ENCODE assay signal across 13 cellular contexts in the genomic region with DNA sequence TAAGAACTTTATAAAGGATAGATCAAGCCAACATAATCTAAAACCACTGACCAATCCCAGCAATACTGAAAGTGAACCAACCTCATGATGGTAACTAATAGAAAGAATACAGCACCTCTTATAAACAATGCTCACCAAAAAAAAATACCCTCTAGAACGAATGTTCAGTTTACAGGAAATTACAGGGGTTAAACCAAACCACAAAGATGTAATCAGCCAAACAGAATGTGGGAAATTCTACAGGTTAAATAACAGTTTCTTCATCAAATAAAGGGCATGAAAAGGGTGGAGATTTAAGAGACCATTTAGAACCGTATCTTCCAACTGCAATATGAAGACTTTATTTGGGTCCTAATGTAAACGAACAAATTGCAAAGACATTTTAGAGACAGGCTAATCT. TPM values are rescaled to one million over a fixed set of nuclear protein-coding genes. Genes with fewer than 3 reads are reported as not detected.
DNase-seq lines count a peak whose midpoint lies in the region; ATAC-seq and TF ChIP-seq lines count a peak whose summit lies in the region.
"Had no signal": no experiment of that assay in that cellular context is flagged by ENCODE, and none has a peak within 500 bp of the region (broad histone marks: within the 10 kb centered on the region; RNA-seq: fewer than 3 reads in every experiment).

No MANE protein-coding gene starts in this region.

- ATAC-seq in HG03378 (IDR thresholded peaks at IDR 0.05; ENCODE audit: unreplicated experiment) = peak; percentile 79
- ATAC-seq in activated T-helper 17 cell treated with anti-CD3 and anti-CD28 coated beads, Interleukin-2, amount 50 U/mL, for 72 hours (replicated peaks) = peak; percentile 89
- peak; percentile 69 for ATAC-seq in naive B cell (ENCODE audit: low read depth in 2 of 2)
- ATAC-seq in GM18909 (IDR thresholded peaks at IDR 0.05; ENCODE audit: poor library complexity, unreplicated experiment) = no peak
- ATAC-seq: Right ventricle myocardium inferior had no signal

- peaks cover 95% of the 10 kb centered on the region for H3K79me2 ChIP-seq in SK-N-SH (ENCODE audit: insufficient read depth)

- H3K27ac Mint-ChIP-seq in activated T-helper 17 cell treated with anti-CD3 and anti-CD28 coated beads, Interleukin-2, amount 50 U/mL, for 72 hours = peak overlapping the region; percentile 92
- peak overlapping the region in 2 of 6 donors; percentile 36 to 58 for H3K27ac Mint-ChIP-seq in naive B cell

- no peak overlapping the region for H2AFZ ChIP-seq in SK-N-SH (ENCODE audit: low read depth)

- H3K27me3 Mint-ChIP-seq in activated T-helper 17 cell treated with anti-CD3 and anti-CD28 coated beads, Interleukin-2, amount 50 U/mL, for 72 hours = no peaks in the 10 kb centered on the region
- H3K27me3 Mint-ChIP-seq in naive B cell = no peaks in the 10 kb centered on the region

- no peak overlapping the region for H3K27ac ChIP-seq in SK-N-SH (ENCODE audit: low read depth in 2 of 2, low read length in 1 of 2)

- H3K9me2 ChIP-seq in SK-N-SH = no peaks in the 10 kb centered on the region

- no peak for TF ChIP-seq RAD21 in SK-N-SH (IDR thresholded peaks at IDR 0.05; ENCODE audit: low read length)

- no peak for TF ChIP-seq EP300 in SK-N-SH (IDR thresholded peaks at IDR 0.05; ENCODE audit: borderline replicate concordance in 1 of 2, low read depth in 1 of 2, low read length in 1 of 2)

- H3K36me3 Mint-ChIP-seq in activated T-helper 17 cell treated with anti-CD3 and anti-CD28 coated beads, Interleukin-2, amount 50 U/mL, for 72 hours (ENCODE audit: low read depth) = peaks cover 5% of the 10 kb centered on the region
- no peaks in the 10 kb centered on the region for H3K36me3 Mint-ChIP-seq in naive B cell

- no peak overlapping the region for H3K4me2 ChIP-seq in SK-N-SH

- no peaks in the 10 kb centered on the region; a peak in 1 of 4 replicates for H3K4me1 ChIP-seq in SK-N-SH (ENCODE audit: control insufficient read depth in 1 of 2, insufficient read depth in 2 of 2, low read depth in 1 of 2, low read length in 1 of 2)

- peaks cover 31% of the 10 kb centered on the region for H3K4me1 Mint-ChIP-seq in activated T-helper 17 cell treated with anti-CD3 and anti-CD28 coated beads, Interleukin-2, amount 50 U/mL, for 72 hours
- H3K4me1 Mint-ChIP-seq in naive B cell = peaks cover 28 to 69% (median 66%) of the 10 kb centered on the region in 3 donors

- H3K9me3 Mint-ChIP-seq in activated T-helper 17 cell treated with anti-CD3 and anti-CD28 coated beads, Interleukin-2, amount 50 U/mL, for 72 hours = no peaks in the 10 kb centered on the region
- H3K9me3 Mint-ChIP-seq in naive B cell = peaks cover 0 to 11% (median 3%) of the 10 kb centered on the region in 7 donors

- peaks cover 90% of the 10 kb centered on the region for H4K20me1 ChIP-seq in SK-N-SH (ENCODE audit: insufficient read depth)

- peaks cover 9% of the 10 kb centered on the region for H3F3A ChIP-seq in SK-N-SH (replicated peaks; ENCODE audit: insufficient read depth)

- TF ChIP-seq CTCF in GM06990 (IDR thresholded peaks at IDR 0.05; ENCODE audit: insufficient read depth, low read length, poor library complexity, severe bottlenecking) (no peak), SK-N-SH (IDR thresholded peaks at IDR 0.05) (no peak)

- H3K36me3 ChIP-seq in GM06990 (ENCODE audit: control insufficient read depth, insufficient read depth, low read length) (no peaks in the 10 kb centered on the region), SK-N-SH (replicated peaks in 1 of 2; ENCODE audit: control insufficient read depth in 1 of 2, insufficient read depth in 2 of 2, low read length in 1 of 2) (peaks cover 0 to 9% of the 10 kb centered on the region in 2 experiments)
- H3K36me3 ChIP-seq: stomach had no signal

- WGBS in SK-N-SH (ENCODE audit: low lambda C conversion rate) = 88% methylated on average over 3 of the region's 3 CpGs

- no peak overlapping the region for H3K4me3 ChIP-seq in GM06990 (replicated peaks; ENCODE audit: low read depth, low read length)
- H3K4me3 ChIP-seq in SK-N-SH (ENCODE audit: low read depth in 2 of 2, low read length in 1 of 2) = no peak overlapping the region
- H3K4me3 ChIP-seq: stomach had no signal

- H3K27me3 ChIP-seq in GM06990 (replicated peaks; ENCODE audit: control insufficient read depth, insufficient read depth, low read length) (no peaks in the 10 kb centered on the region), SK-N-SH (ENCODE audit: insufficient read depth) (no peaks in the 10 kb centered on the region)
- H3K27me3 ChIP-seq: stomach had no signal

- peak; percentile 32 for DNase-seq in GM06990 (ENCODE audit: extremely low read depth, insufficient read length)
- DNase-seq in naive B cell = no peak
- DNase-seq in SK-N-SH = no peak
- DNase-seq in effector CD8-positive, alpha-beta T cell (lab: John Stamatoyannopoulos, UW) = no peak
- DNase-seq in NAMALWA (ENCODE audit: low spot score) = no peak
- DNase-seq: hippocampal formation; NCI-H2029 treated with DMSO at 0.1 percent for 48 hours; stimulated activated CD4-positive, alpha-beta T cell treated with anti-CD3 and anti-CD28 coated beads, Interleukin-15, amount 100 ng/mL, for 24 hours; stomach had no signal

- POLR2A ChIA-PET in SK-N-SH (lab: Yijun Ruan, JAX) = no interaction called here

- H3K9me3 ChIP-seq in SK-N-SH = no peaks in the 10 kb centered on the region
- H3K9me3 ChIP-seq: stomach had no signal

- no peak overlapping the region for H3K9ac ChIP-seq in SK-N-SH

- peak overlapping the region; percentile 81 for H3K4me3 Mint-ChIP-seq in activated T-helper 17 cell treated with anti-CD3 and anti-CD28 coated beads, Interleukin-2, amount 50 U/mL, for 72 hours
- peak overlapping the region in 3 of 8 donors; percentile 0 to 40 (median 17) for H3K4me3 Mint-ChIP-seq in naive B cell

- CTCF ChIA-PET in SK-N-SH (lab: Yijun Ruan, JAX) = no interaction called here

TF ChIP-seq in SK-N-SH, 30 proteins besides CTCF, POLR2A, EP300 and RAD21 (continues in another document):
- TF ChIP-seq NRF1 (IDR thresholded peaks at IDR 0.05; ENCODE audit: low read depth, low read length) (no peak), ZBTB33 (IDR thresholded peaks at IDR 0.05; ENCODE audit: borderline replicate concordance, low read depth) (no peak), IRF3 (IDR thresholded peaks at IDR 0.05; ENCODE audit: low read depth, low read length) (no peak), GABPA (IDR thresholded peaks at IDR 0.05; ENCODE audit: low read depth) (no peak), RCOR1 (IDR thresholded peaks at IDR 0.05; ENCODE audit: low read length) (no peak), EZH2phosphoT487 (IDR thresholded peaks at IDR 0.05; ENCODE audit: borderline replicate concordance, low read depth) (no peak), MXI1 (IDR thresholded peaks at IDR 0.05; ENCODE audit: low read depth, low read length) (no peak), POLR2AphosphoS5 (IDR thresholded peaks at IDR 0.05; ENCODE audit: low read depth, low read length) (no peak)
- TF ChIP-seq, protein P1, sequence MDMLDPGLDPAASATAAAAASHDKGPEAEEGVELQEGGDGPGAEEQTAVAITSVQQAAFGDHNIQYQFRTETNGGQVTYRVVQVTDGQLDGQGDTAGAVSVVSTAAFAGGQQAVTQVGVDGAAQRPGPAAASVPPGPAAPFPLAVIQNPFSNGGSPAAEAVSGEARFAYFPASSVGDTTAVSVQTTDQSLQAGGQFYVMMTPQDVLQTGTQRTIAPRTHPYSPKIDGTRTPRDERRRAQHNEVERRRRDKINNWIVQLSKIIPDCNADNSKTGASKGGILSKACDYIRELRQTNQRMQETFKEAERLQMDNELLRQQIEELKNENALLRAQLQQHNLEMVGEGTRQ (IDR thresholded peaks at IDR 0.05; ENCODE audit: borderline replicate concordance, low read depth, low read length) = no peak
- TF ChIP-seq, protein P2, sequence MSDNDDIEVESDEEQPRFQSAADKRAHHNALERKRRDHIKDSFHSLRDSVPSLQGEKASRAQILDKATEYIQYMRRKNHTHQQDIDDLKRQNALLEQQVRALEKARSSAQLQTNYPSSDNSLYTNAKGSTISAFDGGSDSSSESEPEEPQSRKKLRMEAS (IDR thresholded peaks at IDR 0.05; ENCODE audit: low read depth) = no peak

RNA-seq across cellular contexts. Expression of gene ARID4B, which starts 30.4 kb away (rescaled TPM):
- 10 to 100 TPM; 42.2 to 61.2 TPM for total RNA-seq in activated T-helper 17 cell treated with anti-CD3 and anti-CD28 coated beads, Interleukin-2, amount 50 U/mL, for 72 hours
- 100 to 1,000 TPM in 1 of 6 donors, 10 to 100 TPM in 5; 22.5 to 100 (median 59.7) TPM for polyA plus RNA-seq in naive B cell (ENCODE audit: low read depth in 6 of 6)
- polyA plus RNA-seq in SK-N-SH (2012; rRNA removed) = 4.4 and 5.6 TPM in 2 replicates
- 6.0 and 6.9 TPM in 2 replicates for polyA plus RNA-seq in SK-N-SH (2012; cell fraction: cytosol; rRNA removed)
- polyA plus RNA-seq in SK-N-SH (2012; cell fraction: nucleus; rRNA removed) = 9.3 and 14.3 TPM in 2 replicates

RNA-seq across cellular contexts. Expression of gene GGPS1, which starts 30.8 kb away (rescaled TPM):
- total RNA-seq in activated T-helper 17 cell treated with anti-CD3 and anti-CD28 coated beads, Interleukin-2, amount 50 U/mL, for 72 hours = 10 to 100 TPM; 28.9 to 32.9 TPM
- polyA plus RNA-seq in naive B cell (ENCODE audit: low read depth in 6 of 6) = 10 to 100 TPM; 36.2 to 72.9 (median 64.0) TPM
- polyA plus RNA-seq in SK-N-SH (2012; rRNA removed) = 15.7 and 18.5 TPM in 2 replicates
- polyA plus RNA-seq in SK-N-SH (2012; cell fraction: cytosol; rRNA removed) = 25.2 and 28.2 TPM in 2 replicates
- 7.8 and 10.6 TPM in 2 replicates for polyA plus RNA-seq in SK-N-SH (2012; cell fraction: nucleus; rRNA removed)
